ENCODE assay signal across 9 cellular contexts in genomic region chr1:1847061-1847460, GRCh38. TPM values are rescaled to one million over a fixed set of nuclear protein-coding genes. Genes with fewer than 3 reads are reported as not detected.
A peak's percentile ranks its signal among the peaks of the same experiment; 100 is the strongest.
DNase-seq lines count a peak whose midpoint lies in the region; ATAC-seq and TF ChIP-seq lines count a peak whose summit lies in the region.
"Had no signal": no experiment of that assay in that cellular context is flagged by ENCODE, and none has a peak within 500 bp of the region (broad histone marks: within the 10 kb centered on the region; RNA-seq: fewer than 3 reads in every experiment).

No MANE protein-coding gene starts in this region.

- H3K27ac Mint-ChIP-seq in nephron: peak overlapping the region; percentile 17 to 68 (median 37)
- H3K27ac Mint-ChIP-seq in activated T-helper 1 cell treated with anti-CD3 and anti-CD28 coated beads, Interleukin-12 subunit alpha, Interleukin-12 subunit beta, Interleukin-2, Interleukin-4 antibody, amounts not matched to agents 30 ng/mL and 10 ng/mL and 1 ng/mL, durations not matched to agents 14 hours and 24 hours and 36 hours: no peak overlapping the region

- WGBS in esophagus squamous epithelium, 2 donors: 21 to 41% methylated on average over 3 of the region's 3 CpGs

- peaks cover 25% of the 10 kb centered on the region for H3K36me3 Mint-ChIP-seq in nephron (ENCODE audit: low read depth)
- peaks cover 14% of the 10 kb centered on the region for H3K36me3 Mint-ChIP-seq in activated T-helper 1 cell treated with anti-CD3 and anti-CD28 coated beads, Interleukin-12 subunit alpha, Interleukin-12 subunit beta, Interleukin-2, Interleukin-4 antibody, amounts not matched to agents 30 ng/mL and 10 ng/mL and 1 ng/mL, durations not matched to agents 14 hours and 24 hours and 36 hours (ENCODE audit: low read depth)

- H3K4me1 ChIP-seq in OCI-LY7 (ENCODE audit: insufficient read depth, low read length, poor library complexity, severe bottlenecking): peaks cover 86% of the 10 kb centered on the region
- peaks cover 15 to 71% (median 27%) of the 10 kb centered on the region in 3 donors for H3K4me1 ChIP-seq in esophagus squamous epithelium

- H3K4me1 Mint-ChIP-seq in nephron: peaks cover 34% of the 10 kb centered on the region
- peaks cover 29% of the 10 kb centered on the region for H3K4me1 Mint-ChIP-seq in activated T-helper 1 cell treated with anti-CD3 and anti-CD28 coated beads, Interleukin-12 subunit alpha, Interleukin-12 subunit beta, Interleukin-2, Interleukin-4 antibody, amounts not matched to agents 30 ng/mL and 10 ng/mL and 1 ng/mL, durations not matched to agents 14 hours and 24 hours and 36 hours (ENCODE audit: low read depth)

- no peaks in the 10 kb centered on the region for H3K9me3 ChIP-seq in OCI-LY7 (ENCODE audit: low read length)
- H3K9me3 ChIP-seq in esophagus squamous epithelium: no peaks in the 10 kb centered on the region
- H3K9me3 ChIP-seq: left lung had no signal

- H3K9me3 Mint-ChIP-seq in nephron: no peaks in the 10 kb centered on the region
- H3K9me3 Mint-ChIP-seq in activated T-helper 1 cell treated with anti-CD3 and anti-CD28 coated beads, Interleukin-12 subunit alpha, Interleukin-12 subunit beta, Interleukin-2, Interleukin-4 antibody, amounts not matched to agents 30 ng/mL and 10 ng/mL and 1 ng/mL, durations not matched to agents 14 hours and 24 hours and 36 hours: no peaks in the 10 kb centered on the region

- no peak for ATAC-seq in GM19395 (IDR thresholded peaks at IDR 0.05; ENCODE audit: unreplicated experiment)
- ATAC-seq: left lung had no signal

- H3K4me2 ChIP-seq in OCI-LY7 (ENCODE audit: low read length): peak overlapping the region; percentile 30

- no peaks in the 10 kb centered on the region for H3K27me3 Mint-ChIP-seq in nephron (ENCODE audit: low read depth)
- H3K27me3 Mint-ChIP-seq in activated T-helper 1 cell treated with anti-CD3 and anti-CD28 coated beads, Interleukin-12 subunit alpha, Interleukin-12 subunit beta, Interleukin-2, Interleukin-4 antibody, amounts not matched to agents 30 ng/mL and 10 ng/mL and 1 ng/mL, durations not matched to agents 14 hours and 24 hours and 36 hours (ENCODE audit: insufficient read depth): no peaks in the 10 kb centered on the region

- no peak for TF ChIP-seq POLR2A in esophagus squamous epithelium (IDR thresholded peaks at IDR 0.05)

- H3K4me3 Mint-ChIP-seq in nephron: no peak overlapping the region
- no peak overlapping the region for H3K4me3 Mint-ChIP-seq in activated T-helper 1 cell treated with anti-CD3 and anti-CD28 coated beads, Interleukin-12 subunit alpha, Interleukin-12 subunit beta, Interleukin-2, Interleukin-4 antibody, amounts not matched to agents 30 ng/mL and 10 ng/mL and 1 ng/mL, durations not matched to agents 14 hours and 24 hours and 36 hours

- no peak overlapping the region for H2AFZ ChIP-seq in OCI-LY7 (ENCODE audit: low read length)

- no peak overlapping the region for H3K4me3 ChIP-seq in OCI-LY7 (ENCODE audit: low read depth, low read length, poor library complexity, severe bottlenecking)
- H3K4me3 ChIP-seq in esophagus squamous epithelium: no peak overlapping the region
- H3K4me3 ChIP-seq: left lung had no signal

- no peaks in the 10 kb centered on the region for H3K9me2 ChIP-seq in OCI-LY7 (ENCODE audit: insufficient read depth, low read length)

- TF ChIP-seq CTCF in OCI-LY7 (conservative IDR thresholded peaks at IDR 0.05; ENCODE audit: low read length) (no peak), esophagus squamous epithelium (IDR thresholded peaks at IDR 0.05) (no peak), nephron (IDR thresholded peaks at IDR 0.05; ENCODE audit: unreplicated experiment in 3 of 3) (no peak)

- H3K27me3 ChIP-seq in esophagus squamous epithelium: no peaks in the 10 kb centered on the region
- H3K27me3 ChIP-seq: left lung had no signal

- BruUV-seq in OCI-LY7 (replicated peaks; lab: Mats Ljungman, UMichigan): no TSS peak

- in situ Hi-C loops in ACHN (cut with HindIII; ENCODE audit: low pct_ligation_motif_present, low pct_unique_long_range_greater_than_20kb, low sequenced_read_pairs): no loop called here

- CTCF ChIA-PET in OCI-LY7 (lab: Charles Lee; ENCODE audit: unreplicated experiment): no interaction called here

- peaks cover 7% of the 10 kb centered on the region; the same call in 1 of the 2 replicates for H4K20me1 ChIP-seq in OCI-LY7 (ENCODE audit: insufficient read depth, low read length)

- H3K27ac ChIP-seq in OCI-LY7 (ENCODE audit: low read depth, low read length, poor library complexity, severe bottlenecking): peak overlapping the region; percentile 71
- H3K27ac ChIP-seq in esophagus squamous epithelium: peak overlapping the region; percentile 18 to 79 (median 63)

- H3K79me2 ChIP-seq in OCI-LY7 (ENCODE audit: insufficient read depth, low read depth, low read length): peaks cover 94% of the 10 kb centered on the region

- DNase-seq in Ammon's horn (ENCODE audit: low spot score): peak; percentile 47
- no peak for DNase-seq in OCI-LY7 (ENCODE audit: low spot score)
- DNase-seq in esophagus squamous epithelium (lab: John Stamatoyannopoulos, UW): no peak
- DNase-seq in activated T-helper 1 cell treated with anti-CD3 and anti-CD28 coated beads, Interleukin-12 subunit alpha, Interleukin-12 subunit beta, Interleukin-2, Interleukin-4 antibody, amounts not matched to agents 30 ng/mL and 10 ng/mL and 1 ng/mL, durations not matched to agents 14 hours and 24 hours and 36 hours (ENCODE audit: low spot score): no peak
- no peak for DNase-seq in ACHN
- DNase-seq in DMS153 treated with DMSO at 0.1 percent for 48 hours (lab: John Stamatoyannopoulos, UW; ENCODE audit: unreplicated experiment): no peak
- DNase-seq: left lung had no signal

- intact Hi-C loops in OCI-LY7 (cut with micrococcal nuclease; ENCODE audit: unreplicated experiment) (no loop called here), esophagus squamous epithelium (cut with DNase I) (loop anchor here (10.0 kb wide), 1 partner anchor 48 kb away; the partner anchor contains the start of gene GNB1)
- intact Hi-C loops in activated T-helper 1 cell treated with anti-CD3 and anti-CD28 coated beads, Interleukin-12 subunit alpha, Interleukin-12 subunit beta, Interleukin-2, Interleukin-4 antibody, amounts not matched to agents 30 ng/mL and 10 ng/mL and 1 ng/mL, durations not matched to agents 14 hours and 24 hours and 36 hours (cut with micrococcal nuclease): no loop called here

- peaks cover 68% of the 10 kb centered on the region for H3K36me3 ChIP-seq in OCI-LY7 (ENCODE audit: insufficient read depth, low read length)
- H3K36me3 ChIP-seq in esophagus squamous epithelium: peaks cover 0 to 2% (median 0%) of the 10 kb centered on the region in 3 donors

- POLR2A ChIA-PET in OCI-LY7 (lab: Charles Lee): interaction anchor here (0.5 to 1.3 kb wide), 4 partner anchors 9 to 50 kb away, joined by 3 to 4 read pairs (median 3); no protein-coding TSS in a partner anchor

RNA-seq across cellular contexts. Expression of gene GNB1, which starts 43.8 kb away (rescaled TPM):
- 86.9 and 101 TPM in 2 replicates for total RNA-seq in OCI-LY7 (2014; rRNA removed; shearing (Covaris generic))
- total RNA-seq in OCI-LY7 (2022) (502 and 563 TPM in 2 replicates), esophagus squamous epithelium (100 to 1,000 TPM in 1 of 4 donors, 10 to 100 TPM in 3; 54.3 to 102 (median 74.7) TPM)
- total RNA-seq in activated T-helper 1 cell treated with anti-CD3 and anti-CD28 coated beads, Interleukin-12 subunit alpha, Interleukin-12 subunit beta, Interleukin-2, Interleukin-4 antibody, amounts not matched to agents 30 ng/mL and 10 ng/mL and 1 ng/mL, durations not matched to agents 14 hours and 24 hours and 36 hours: 382 and 398 TPM in 2 replicates
